1 cellular context compared by ENCODE assay signal in the genomic region with DNA sequence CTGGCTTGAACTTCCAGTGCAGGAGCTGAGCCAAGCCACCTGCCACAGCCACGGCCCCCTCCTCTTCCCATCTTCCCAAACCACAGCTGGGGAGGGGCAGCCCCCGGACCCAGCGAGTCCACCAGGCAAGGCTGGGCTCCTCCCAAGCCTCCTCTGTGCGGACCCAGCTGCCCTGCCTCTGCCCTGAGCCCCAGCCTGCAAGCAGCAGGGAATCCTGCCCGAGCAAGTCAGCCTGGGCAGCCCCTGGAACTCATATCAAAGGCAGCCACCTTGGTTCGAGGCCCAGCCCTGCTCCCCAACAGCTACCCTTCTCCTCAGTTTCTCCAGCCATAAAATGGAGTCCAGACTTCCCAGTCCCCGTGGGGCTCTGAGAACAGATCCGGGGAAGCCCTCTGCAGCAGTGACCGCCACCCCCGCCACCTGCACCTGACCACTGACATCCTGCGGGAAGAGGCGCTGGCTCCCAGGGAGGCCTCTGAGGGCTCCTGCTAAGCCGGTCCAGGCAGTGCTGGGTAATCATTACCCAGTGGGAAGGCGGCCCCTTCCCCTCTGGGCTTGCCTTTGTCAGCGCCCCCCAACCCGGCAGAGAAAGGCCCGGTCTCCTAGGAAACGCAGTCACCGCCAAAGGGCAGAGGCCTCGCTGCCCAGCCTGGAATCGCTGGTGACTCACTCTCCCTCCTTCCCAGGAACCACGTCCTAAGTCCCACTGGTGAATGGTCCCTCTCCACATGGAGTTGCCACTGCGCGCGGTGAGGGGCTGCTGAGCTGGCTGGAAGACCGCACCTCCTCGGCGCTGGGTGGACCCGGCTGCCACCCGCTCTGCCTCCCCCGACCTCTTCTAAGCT.
TF ChIP-seq lines count a peak whose summit lies in the region.

No MANE protein-coding gene starts in this region.

TF ChIP-seq in HCT116, 20 proteins besides CTCF, POLR2A, EP300 and RAD21 (continued from another document):
- TF ChIP-seq CEBPB (IDR thresholded peaks at IDR 0.05; ENCODE audit: low read depth) (no peak), ZFX (IDR thresholded peaks at IDR 0.05) (no peak), TCF7L2 (IDR thresholded peaks at IDR 0.05; ENCODE audit: borderline replicate concordance, extremely low read depth, insufficient read depth, insufficient read length) (no peak), ZNF274 (IDR thresholded peaks at IDR 0.05; ENCODE audit: low read depth, low read length) (no peak), CBX3 (IDR thresholded peaks at IDR 0.05; ENCODE audit: low read depth) (no peak)
- TF ChIP-seq, protein P1, sequence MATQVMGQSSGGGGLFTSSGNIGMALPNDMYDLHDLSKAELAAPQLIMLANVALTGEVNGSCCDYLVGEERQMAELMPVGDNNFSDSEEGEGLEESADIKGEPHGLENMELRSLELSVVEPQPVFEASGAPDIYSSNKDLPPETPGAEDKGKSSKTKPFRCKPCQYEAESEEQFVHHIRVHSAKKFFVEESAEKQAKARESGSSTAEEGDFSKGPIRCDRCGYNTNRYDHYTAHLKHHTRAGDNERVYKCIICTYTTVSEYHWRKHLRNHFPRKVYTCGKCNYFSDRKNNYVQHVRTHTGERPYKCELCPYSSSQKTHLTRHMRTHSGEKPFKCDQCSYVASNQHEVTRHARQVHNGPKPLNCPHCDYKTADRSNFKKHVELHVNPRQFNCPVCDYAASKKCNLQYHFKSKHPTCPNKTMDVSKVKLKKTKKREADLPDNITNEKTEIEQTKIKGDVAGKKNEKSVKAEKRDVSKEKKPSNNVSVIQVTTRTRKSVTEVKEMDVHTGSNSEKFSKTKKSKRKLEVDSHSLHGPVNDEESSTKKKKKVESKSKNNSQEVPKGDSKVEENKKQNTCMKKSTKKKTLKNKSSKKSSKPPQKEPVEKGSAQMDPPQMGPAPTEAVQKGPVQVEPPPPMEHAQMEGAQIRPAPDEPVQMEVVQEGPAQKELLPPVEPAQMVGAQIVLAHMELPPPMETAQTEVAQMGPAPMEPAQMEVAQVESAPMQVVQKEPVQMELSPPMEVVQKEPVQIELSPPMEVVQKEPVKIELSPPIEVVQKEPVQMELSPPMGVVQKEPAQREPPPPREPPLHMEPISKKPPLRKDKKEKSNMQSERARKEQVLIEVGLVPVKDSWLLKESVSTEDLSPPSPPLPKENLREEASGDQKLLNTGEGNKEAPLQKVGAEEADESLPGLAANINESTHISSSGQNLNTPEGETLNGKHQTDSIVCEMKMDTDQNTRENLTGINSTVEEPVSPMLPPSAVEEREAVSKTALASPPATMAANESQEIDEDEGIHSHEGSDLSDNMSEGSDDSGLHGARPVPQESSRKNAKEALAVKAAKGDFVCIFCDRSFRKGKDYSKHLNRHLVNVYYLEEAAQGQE (IDR thresholded peaks at IDR 0.05; ENCODE audit: low read depth), result no peak
- TF ChIP-seq, protein P2, sequence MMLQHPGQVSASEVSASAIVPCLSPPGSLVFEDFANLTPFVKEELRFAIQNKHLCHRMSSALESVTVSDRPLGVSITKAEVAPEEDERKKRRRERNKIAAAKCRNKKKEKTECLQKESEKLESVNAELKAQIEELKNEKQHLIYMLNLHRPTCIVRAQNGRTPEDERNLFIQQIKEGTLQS (IDR thresholded peaks at IDR 0.05), result no peak
